9 cellular contexts compared by ENCODE assay signal in genomic region chr12:122870867-122871664, GRCh38. TPM values are rescaled to one million over a fixed set of nuclear protein-coding genes. Genes with fewer than 3 reads are reported as not detected.
DNase-seq lines count a peak whose midpoint lies in the region; ATAC-seq, FAIRE-seq and TF ChIP-seq lines count a peak whose summit lies in the region.
"Had no signal": no experiment of that assay in that cellular context is flagged by ENCODE, and none has a peak within 500 bp of the region (broad histone marks: within the 10 kb centered on the region; RNA-seq: fewer than 3 reads in every experiment).

No MANE protein-coding gene starts in this region.

- peaks cover 55% of the 10 kb centered on the region for H3K36me3 Mint-ChIP-seq in activated CD4-positive, alpha-beta memory T cell treated with anti-CD3 and anti-CD28 coated beads, Interleukin-2, amount 10 ng/mL, durations not matched to agents 7 days and 5 days (ENCODE audit: low read depth)
- peaks cover 28% of the 10 kb centered on the region for H3K36me3 Mint-ChIP-seq in activated CD4-positive, alpha-beta memory T cell treated with anti-CD3 and anti-CD28 coated beads for 36 hours

- no peaks in the 10 kb centered on the region for H3K27me3 ChIP-seq in lower lobe of right lung (ENCODE audit: low read depth)
- no peaks in the 10 kb centered on the region for H3K27me3 ChIP-seq in tibial artery

- H3K4me1 ChIP-seq in lower lobe of right lung (peaks cover 86% of the 10 kb centered on the region), tibial artery (peaks cover 5 to 53% (median 21%) of the 10 kb centered on the region in 4 donors)

- H3K4me3 ChIP-seq in astrocyte of the spinal cord (ENCODE audit: low read depth, low read length) (peak overlapping the region; percentile 29), lower lobe of right lung (peak overlapping the region; percentile 39), tibial artery (peak overlapping the region; percentile 35 to 45)

- in situ Hi-C loops in astrocyte of the spinal cord (cut with HindIII; ENCODE audit: low sequenced_read_pairs): no loop called here

- no peaks in the 10 kb centered on the region for H3K9me3 Mint-ChIP-seq in activated CD4-positive, alpha-beta memory T cell treated with anti-CD3 and anti-CD28 coated beads, Interleukin-2, amount 10 ng/mL, durations not matched to agents 7 days and 5 days
- no peaks in the 10 kb centered on the region for H3K9me3 Mint-ChIP-seq in activated CD4-positive, alpha-beta memory T cell treated with anti-CD3 and anti-CD28 coated beads for 36 hours

- CTCF ChIA-PET in activated CD4-positive, alpha-beta memory T cell treated with anti-CD3 and anti-CD28 coated beads, Interleukin-2, amount 10 ng/mL, durations not matched to agents 7 days and 5 days (lab: Charles Lee): interaction anchor here (0.5 to 2.5 kb wide), 11 partner anchors 10 to 367 kb away, joined by 3 to 23 read pairs (median 4); no protein-coding TSS in a partner anchor
- CTCF ChIA-PET in activated CD4-positive, alpha-beta memory T cell treated with anti-CD3 and anti-CD28 coated beads for 36 hours (lab: Charles Lee): interaction anchor here (0.7 to 4.6 kb wide), 17 partner anchors 9 to 83 kb away, joined by 3 to 36 read pairs (median 5); no protein-coding TSS in a partner anchor

- H3K27ac Mint-ChIP-seq in activated CD4-positive, alpha-beta memory T cell treated with anti-CD3 and anti-CD28 coated beads, Interleukin-2, amount 10 ng/mL, durations not matched to agents 7 days and 5 days: peak overlapping the region; percentile 72
- H3K27ac Mint-ChIP-seq in activated CD4-positive, alpha-beta memory T cell treated with anti-CD3 and anti-CD28 coated beads for 36 hours: no peak overlapping the region

- H3K9me3 ChIP-seq in lower lobe of right lung: no peaks in the 10 kb centered on the region
- H3K9me3 ChIP-seq in tibial artery: no peaks in the 10 kb centered on the region

- intact Hi-C loops in activated CD4-positive, alpha-beta memory T cell treated with anti-CD3 and anti-CD28 coated beads for 36 hours (cut with micrococcal nuclease): loop anchor here (10.0 kb wide), 1 partner anchor 146 kb away; no protein-coding TSS in a partner anchor
- intact Hi-C loops in lower lobe of right lung (cut with DNase I) (no loop called here), tibial artery (cut with DNase I; ENCODE audit: low total_unique reads) (no loop called here)

- TF ChIP-seq CTCF in astrocyte of the spinal cord (IDR thresholded peaks at IDR 0.05; ENCODE audit: low read depth, low read length) (no peak), lower lobe of right lung (IDR thresholded peaks at IDR 0.05) (no peak), tibial artery (IDR thresholded peaks at IDR 0.05) (no peak), GM20000 (IDR thresholded peaks at IDR 0.05; ENCODE audit: extremely low read depth, missing control alignments) (no peak)

- DNase-seq in activated CD4-positive, alpha-beta memory T cell treated with anti-CD3 and anti-CD28 coated beads, Interleukin-2, amount 10 ng/mL, durations not matched to agents 7 days and 5 days: no peak
- DNase-seq in activated CD4-positive, alpha-beta memory T cell treated with anti-CD3 and anti-CD28 coated beads for 36 hours: no peak
- peak; percentile 75 for DNase-seq in astrocyte of the spinal cord (ENCODE audit: low read depth, low spot score)
- peak; percentile 54 for DNase-seq in lower lobe of right lung
- peak in 1 of 2 donors; percentile 69 for DNase-seq in tibial artery
- no peak for DNase-seq in GM20000 (ENCODE audit: low spot score)
- no peak for DNase-seq in urothelium cell line (ENCODE audit: low spot score)

- H3K27me3 Mint-ChIP-seq in activated CD4-positive, alpha-beta memory T cell treated with anti-CD3 and anti-CD28 coated beads, Interleukin-2, amount 10 ng/mL, durations not matched to agents 7 days and 5 days: peaks cover 1% of the 10 kb centered on the region
- H3K27me3 Mint-ChIP-seq in activated CD4-positive, alpha-beta memory T cell treated with anti-CD3 and anti-CD28 coated beads for 36 hours: peaks cover 17% of the 10 kb centered on the region

- FAIRE-seq in urothelium cell line (lab: Jason Lieb, UNC): no peak
- FAIRE-seq: G401.6 had no signal

- POLR2A ChIA-PET in activated CD4-positive, alpha-beta memory T cell treated with anti-CD3 and anti-CD28 coated beads, Interleukin-2, amount 10 ng/mL, durations not matched to agents 7 days and 5 days (lab: Charles Lee): interaction anchor here (1.0 to 5.4 kb wide), 14 partner anchors 9 to 363 kb away, joined by 3 to 32 read pairs (median 5); partner anchors contain the start of genes MPHOSPH9, MTRFR and VPS37B
- POLR2A ChIA-PET in activated CD4-positive, alpha-beta memory T cell treated with anti-CD3 and anti-CD28 coated beads for 36 hours (lab: Charles Lee): interaction anchor here (0.6 kb wide), 1 partner anchor 121 kb away, joined by 3 read pairs; no protein-coding TSS in a partner anchor

- H3K4me1 Mint-ChIP-seq in activated CD4-positive, alpha-beta memory T cell treated with anti-CD3 and anti-CD28 coated beads, Interleukin-2, amount 10 ng/mL, durations not matched to agents 7 days and 5 days: peaks cover 48% of the 10 kb centered on the region
- H3K4me1 Mint-ChIP-seq in activated CD4-positive, alpha-beta memory T cell treated with anti-CD3 and anti-CD28 coated beads for 36 hours (ENCODE audit: low read depth): peaks cover 49% of the 10 kb centered on the region

- no peak for ATAC-seq in lower lobe of right lung
- ATAC-seq in activated CD4-positive, CD25-positive, alpha-beta regulatory T cell treated with anti-CD3 and anti-CD28 coated beads, Interleukin-2, amount 50 U/mL, for 24 hours: no peak

- peak overlapping the region; percentile 69 for H3K4me3 Mint-ChIP-seq in activated CD4-positive, alpha-beta memory T cell treated with anti-CD3 and anti-CD28 coated beads, Interleukin-2, amount 10 ng/mL, durations not matched to agents 7 days and 5 days
- no peak overlapping the region for H3K4me3 Mint-ChIP-seq in activated CD4-positive, alpha-beta memory T cell treated with anti-CD3 and anti-CD28 coated beads for 36 hours

- peaks cover 48% of the 10 kb centered on the region for H3K36me3 ChIP-seq in lower lobe of right lung
- H3K36me3 ChIP-seq in tibial artery: peaks cover 38 to 43% (median 42%) of the 10 kb centered on the region in 3 donors

- H3K27ac ChIP-seq in lower lobe of right lung (peak overlapping the region; percentile 87), tibial artery (peak overlapping the region; percentile 62 to 65)

RNA-seq across cellular contexts. Expression of gene VPS37B, which starts 24.9 kb away (rescaled TPM):
- total RNA-seq in activated CD4-positive, alpha-beta memory T cell treated with anti-CD3 and anti-CD28 coated beads, Interleukin-2, amount 10 ng/mL, durations not matched to agents 7 days and 5 days: 10 to 100 TPM; 27.1 to 27.7 TPM
- total RNA-seq in activated CD4-positive, alpha-beta memory T cell treated with anti-CD3 and anti-CD28 coated beads for 36 hours: 10 to 100 TPM in 1 of 2 experiments, 1 to 10 TPM in 1; 10.0 to 10.4 TPM
- 34.5 TPM for total RNA-seq in lower lobe of right lung

RNA-seq across cellular contexts. Expression of gene HIP1R, which starts 35.8 kb away (rescaled TPM):
- 10 to 100 TPM; 23.4 to 24.7 TPM for total RNA-seq in activated CD4-positive, alpha-beta memory T cell treated with anti-CD3 and anti-CD28 coated beads, Interleukin-2, amount 10 ng/mL, durations not matched to agents 7 days and 5 days
- 10 to 100 TPM; 19.3 to 22.2 TPM for total RNA-seq in activated CD4-positive, alpha-beta memory T cell treated with anti-CD3 and anti-CD28 coated beads for 36 hours
- total RNA-seq in lower lobe of right lung: 28.2 TPM

Comparison
In these comparisons a context has a peak if more than half of its experiments do, and no peak if none do; other contexts are left out.
1. DNase-seq: peak in astrocyte of the spinal cord (single experiment) and lower lobe of right lung (single experiment); none in activated CD4-positive, alpha-beta memory T cell treated with anti-CD3 and anti-CD28 coated beads, Interleukin-2, amount 10 ng/mL, durations not matched to agents 7 days and 5 days (single experiment), activated CD4-positive, alpha-beta memory T cell treated with anti-CD3 and anti-CD28 coated beads for 36 hours (single experiment), GM20000 (single experiment) and urothelium cell line (single experiment).
2. Peak in every context shown above with its lines, with median percentiles within 50 percentile points of each other: H3K4me3 ChIP-seq.